1 cellular context compared by ENCODE assay signal in genomic region chr5:169029661-169030274, GRCh38.
TF ChIP-seq lines count a peak whose summit lies in the region.

No MANE protein-coding gene starts in this region.

TF ChIP-seq in HEK293, 187 proteins besides CTCF, POLR2A, EP300 and RAD21 (continued from another document):
- TF ChIP-seq, protein P1, sequence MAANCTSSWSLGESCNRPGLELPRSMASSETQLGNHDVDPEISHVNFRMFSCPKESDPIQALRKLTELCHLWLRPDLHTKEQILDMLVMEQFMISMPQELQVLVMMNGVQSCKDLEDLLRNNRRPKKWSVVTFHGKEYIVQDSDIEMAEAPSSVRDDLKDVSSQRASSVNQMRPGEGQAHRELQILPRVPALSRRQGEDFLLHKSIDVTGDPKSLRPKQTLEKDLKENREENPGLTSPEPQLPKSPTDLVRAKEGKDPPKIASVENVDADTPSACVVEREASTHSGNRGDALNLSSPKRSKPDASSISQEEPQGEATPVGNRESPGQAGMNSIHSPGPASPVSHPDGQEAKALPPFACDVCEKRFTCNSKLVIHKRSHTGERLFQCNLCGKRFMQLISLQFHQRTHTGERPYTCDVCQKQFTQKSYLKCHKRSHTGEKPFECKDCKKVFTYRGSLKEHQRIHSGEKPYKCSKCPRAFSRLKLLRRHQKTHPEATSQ (tag by site-specific recombination; IDR thresholded peaks at IDR 0.05): no peak
- TF ChIP-seq OVOL3 (tag by site-specific recombination; IDR thresholded peaks at IDR 0.05): 0 out of 2 replicates have a peak, but pooled peaks have one; percentile 17
- TF ChIP-seq, protein P2, sequence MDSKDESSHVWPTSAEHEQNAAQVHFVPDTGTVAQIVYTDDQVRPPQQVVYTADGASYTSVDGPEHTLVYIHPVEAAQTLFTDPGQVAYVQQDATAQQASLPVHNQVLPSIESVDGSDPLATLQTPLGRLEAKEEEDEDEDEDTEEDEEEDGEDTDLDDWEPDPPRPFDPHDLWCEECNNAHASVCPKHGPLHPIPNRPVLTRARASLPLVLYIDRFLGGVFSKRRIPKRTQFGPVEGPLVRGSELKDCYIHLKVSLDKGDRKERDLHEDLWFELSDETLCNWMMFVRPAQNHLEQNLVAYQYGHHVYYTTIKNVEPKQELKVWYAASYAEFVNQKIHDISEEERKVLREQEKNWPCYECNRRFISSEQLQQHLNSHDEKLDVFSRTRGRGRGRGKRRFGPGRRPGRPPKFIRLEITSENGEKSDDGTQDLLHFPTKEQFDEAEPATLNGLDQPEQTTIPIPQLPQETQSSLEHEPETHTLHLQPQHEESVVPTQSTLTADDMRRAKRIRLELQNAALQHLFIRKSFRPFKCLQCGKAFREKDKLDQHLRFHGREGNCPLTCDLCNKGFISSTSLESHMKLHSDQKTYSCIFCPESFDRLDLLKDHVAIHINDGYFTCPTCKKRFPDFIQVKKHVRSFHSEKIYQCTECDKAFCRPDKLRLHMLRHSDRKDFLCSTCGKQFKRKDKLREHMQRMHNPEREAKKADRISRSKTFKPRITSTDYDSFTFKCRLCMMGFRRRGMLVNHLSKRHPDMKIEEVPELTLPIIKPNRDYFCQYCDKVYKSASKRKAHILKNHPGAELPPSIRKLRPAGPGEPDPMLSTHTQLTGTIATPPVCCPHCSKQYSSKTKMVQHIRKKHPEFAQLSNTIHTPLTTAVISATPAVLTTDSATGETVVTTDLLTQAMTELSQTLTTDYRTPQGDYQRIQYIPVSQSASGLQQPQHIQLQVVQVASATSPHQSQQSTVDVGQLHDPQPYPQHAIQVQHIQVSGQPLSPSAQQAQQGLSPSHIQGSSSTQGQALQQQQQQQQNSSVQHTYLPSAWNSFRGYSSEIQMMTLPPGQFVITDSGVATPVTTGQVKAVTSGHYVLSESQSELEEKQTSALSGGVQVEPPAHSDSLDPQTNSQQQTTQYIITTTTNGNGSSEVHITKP (tag by site-specific recombination; IDR thresholded peaks at IDR 0.05): peak; percentile 74; the same call in 1 of the 2 replicates
- TF ChIP-seq SP3 (tag by site-specific recombination; IDR thresholded peaks at IDR 0.05): no peak
- TF ChIP-seq, protein P3, sequence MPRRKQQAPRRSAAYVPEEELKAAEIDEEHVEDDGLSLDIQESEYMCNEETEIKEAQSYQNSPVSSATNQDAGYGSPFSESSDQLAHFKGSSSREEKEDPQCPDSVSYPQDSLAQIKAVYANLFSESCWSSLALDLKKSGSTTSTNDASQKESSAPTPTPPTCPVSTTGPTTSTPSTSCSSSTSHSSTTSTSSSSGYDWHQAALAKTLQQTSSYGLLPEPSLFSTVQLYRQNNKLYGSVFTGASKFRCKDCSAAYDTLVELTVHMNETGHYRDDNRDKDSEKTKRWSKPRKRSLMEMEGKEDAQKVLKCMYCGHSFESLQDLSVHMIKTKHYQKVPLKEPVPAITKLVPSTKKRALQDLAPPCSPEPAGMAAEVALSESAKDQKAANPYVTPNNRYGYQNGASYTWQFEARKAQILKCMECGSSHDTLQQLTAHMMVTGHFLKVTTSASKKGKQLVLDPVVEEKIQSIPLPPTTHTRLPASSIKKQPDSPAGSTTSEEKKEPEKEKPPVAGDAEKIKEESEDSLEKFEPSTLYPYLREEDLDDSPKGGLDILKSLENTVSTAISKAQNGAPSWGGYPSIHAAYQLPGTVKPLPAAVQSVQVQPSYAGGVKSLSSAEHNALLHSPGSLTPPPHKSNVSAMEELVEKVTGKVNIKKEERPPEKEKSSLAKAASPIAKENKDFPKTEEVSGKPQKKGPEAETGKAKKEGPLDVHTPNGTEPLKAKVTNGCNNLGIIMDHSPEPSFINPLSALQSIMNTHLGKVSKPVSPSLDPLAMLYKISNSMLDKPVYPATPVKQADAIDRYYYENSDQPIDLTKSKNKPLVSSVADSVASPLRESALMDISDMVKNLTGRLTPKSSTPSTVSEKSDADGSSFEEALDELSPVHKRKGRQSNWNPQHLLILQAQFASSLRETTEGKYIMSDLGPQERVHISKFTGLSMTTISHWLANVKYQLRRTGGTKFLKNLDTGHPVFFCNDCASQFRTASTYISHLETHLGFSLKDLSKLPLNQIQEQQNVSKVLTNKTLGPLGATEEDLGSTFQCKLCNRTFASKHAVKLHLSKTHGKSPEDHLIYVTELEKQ (tag by site-specific recombination; IDR thresholded peaks at IDR 0.05; ENCODE audit: borderline replicate concordance): peak; percentile 79
- TF ChIP-seq ZBTB1 (tag by site-specific recombination; IDR thresholded peaks at IDR 0.05): no peak
- TF ChIP-seq ZNF398 (tag by site-specific recombination; IDR thresholded peaks at IDR 0.05): peak; percentile 79
- TF ChIP-seq ZNF629 (tag by site-specific recombination; IDR thresholded peaks at IDR 0.05): peak; percentile 43; the same call in 1 of the 2 replicates
- TF ChIP-seq ZNF112 (tag by site-specific recombination; IDR thresholded peaks at IDR 0.05): no peak
